ENCODE assay signal across 13 cellular contexts in genomic region chr4:101356928-101357327, GRCh38. TPM values are rescaled to one million over a fixed set of nuclear protein-coding genes. Genes with fewer than 3 reads are reported as not detected.
DNase-seq lines count a peak whose midpoint lies in the region; ATAC-seq, FAIRE-seq and TF ChIP-seq lines count a peak whose summit lies in the region.
"Had no signal": no experiment of that assay in that cellular context is flagged by ENCODE, and none has a peak within 500 bp of the region (broad histone marks: within the 10 kb centered on the region; RNA-seq: fewer than 3 reads in every experiment).

No MANE protein-coding gene starts in this region.

- CTCF ChIA-PET in endothelial cell of umbilical vein (lab: Charles Lee): interaction anchor here (0.9 to 1.6 kb wide), 5 partner anchors 9 to 169 kb away, joined by 3 to 5 read pairs (median 3); no protein-coding TSS in a partner anchor

- H3K4me1 ChIP-seq in MM.1S (ENCODE audit: low read length) (peaks cover 28% of the 10 kb centered on the region), endothelial cell of umbilical vein (ENCODE audit: control insufficient read depth, extremely low read depth, insufficient read depth, low read length) (peaks cover 21% of the 10 kb centered on the region), mucosa of descending colon (ENCODE audit: low read depth) (peaks cover 3% of the 10 kb centered on the region)

- H4K20me1 ChIP-seq in MM.1S (ENCODE audit: insufficient read depth, low read length): no peaks in the 10 kb centered on the region
- H4K20me1 ChIP-seq in endothelial cell of umbilical vein (replicated peaks; ENCODE audit: control insufficient read depth, extremely low read depth, insufficient read depth, low read length): no peaks in the 10 kb centered on the region

- intact Hi-C loops in endothelial cell of umbilical vein (cut with micrococcal nuclease): loop anchor here (1.0 kb wide), 1 partner anchor 9 kb away; no protein-coding TSS in a partner anchor
- intact Hi-C loops in mucosa of descending colon (cut with DNase I, micrococcal nuclease): no loop called here

- H3K9me3 ChIP-seq in MM.1S (replicated peaks; ENCODE audit: insufficient read depth, low read length) (no peaks in the 10 kb centered on the region), endothelial cell of umbilical vein (replicated peaks; ENCODE audit: control insufficient read depth, insufficient read depth, low read length) (no peaks in the 10 kb centered on the region), mucosa of descending colon (no peaks in the 10 kb centered on the region)

- H3K4me3 ChIP-seq in AG10803 (ENCODE audit: low read length) (no peak overlapping the region), MM.1S (ENCODE audit: low read length) (no peak overlapping the region), endothelial cell of umbilical vein (replicated peaks in 1 of 3; ENCODE audit: insufficient read depth in 1 of 3, low read depth in 1 of 3, low read length in 3 of 3) (no peak overlapping the region), mucosa of descending colon (no peak overlapping the region)

- ATAC-seq in mucosa of descending colon (peak; percentile 26), HG03097 (IDR thresholded peaks at IDR 0.05; ENCODE audit: low FRiP score, unreplicated experiment) (no peak)
- ATAC-seq in stimulated activated naive CD8-positive, alpha-beta T cell treated with anti-CD3 and anti-CD28 coated beads, Interleukin-15, Interleukin-2, amounts not matched to agents 100 U/mL and 50 U/mL, for 24 hours: no peak
- ATAC-seq: naive thymus-derived CD8-positive, alpha-beta T cell had no signal

- dilution Hi-C loops in endothelial cell of umbilical vein (cut with MboI; ENCODE audit: extremely low pct_ligation_motif_present, low sequenced_read_pairs): no loop called here

- H3F3A ChIP-seq in MM.1S (ENCODE audit: insufficient read depth, low read length): no peaks in the 10 kb centered on the region

- DNase-seq in AG10803 (ENCODE audit: low read depth): peak; percentile 96
- DNase-seq in MM.1S: peak; percentile 41
- DNase-seq in endothelial cell of umbilical vein (ENCODE audit: low read depth, low spot score): peak; percentile 75
- DNase-seq in mucosa of descending colon: no peak
- no peak for DNase-seq in stimulated activated naive CD8-positive, alpha-beta T cell treated with anti-CD3 and anti-CD28 coated beads, Interleukin-15, Interleukin-2, amounts not matched to agents 100 U/mL and 50 U/mL, for 24 hours
- DNase-seq in anterior cingulate cortex (lab: John Stamatoyannopoulos, UW): no peak
- DNase-seq in NCI-H1105 treated with DMSO at 0.1 percent for 48 hours (lab: John Stamatoyannopoulos, UW): no peak
- DNase-seq: CD8-positive, alpha-beta memory T cell; naive thymus-derived CD8-positive, alpha-beta T cell; NCI-H510A had no signal

- POLR2A ChIA-PET in endothelial cell of umbilical vein (lab: Charles Lee): no interaction called here

- H2AFZ ChIP-seq in MM.1S (ENCODE audit: low read length): no peak overlapping the region
- H2AFZ ChIP-seq in endothelial cell of umbilical vein (ENCODE audit: low read depth, low read length): no peak overlapping the region

- FAIRE-seq in endothelial cell of umbilical vein (lab: Jason Lieb, UNC): peak; percentile 56
- FAIRE-seq: frontal cortex, TTC549 had no signal

- TF ChIP-seq CTCF in AG10803 (conservative IDR thresholded peaks at IDR 0.05; ENCODE audit: low read length) (no peak), MM.1S (IDR thresholded peaks at IDR 0.05; ENCODE audit: low read length) (no peak), endothelial cell of umbilical vein (IDR thresholded peaks at IDR 0.05; ENCODE audit: extremely low read depth in 1 of 2, insufficient read depth in 1 of 2, low read depth in 1 of 2, low read length in 2 of 2) (no peak), mucosa of descending colon (IDR thresholded peaks at IDR 0.05) (no peak)

- H3K27ac ChIP-seq in MM.1S (ENCODE audit: low read length) (no peak overlapping the region), endothelial cell of umbilical vein (ENCODE audit: insufficient read depth, low read depth, low read length) (peak overlapping the region; percentile 74)

- H3K9ac ChIP-seq in MM.1S (ENCODE audit: low read length): no peak overlapping the region
- no peak overlapping the region for H3K9ac ChIP-seq in endothelial cell of umbilical vein (replicated peaks; ENCODE audit: extremely low read depth, insufficient read depth, low read length)

- H3K36me3 ChIP-seq in MM.1S (replicated peaks; ENCODE audit: insufficient read depth, low read length) (no peaks in the 10 kb centered on the region), endothelial cell of umbilical vein (ENCODE audit: control insufficient read depth in 2 of 2, extremely low read depth in 1 of 2, insufficient read depth in 2 of 2, low read length in 2 of 2) (no peaks in the 10 kb centered on the region), mucosa of descending colon (ENCODE audit: low read depth) (no peaks in the 10 kb centered on the region)

- no peaks in the 10 kb centered on the region for H3K9me2 ChIP-seq in MM.1S (replicated peaks; ENCODE audit: insufficient read depth, low read length)

- H3K79me2 ChIP-seq in MM.1S (ENCODE audit: low read length) (no peaks in the 10 kb centered on the region), endothelial cell of umbilical vein (ENCODE audit: control insufficient read depth, insufficient read depth, low read length) (no peaks in the 10 kb centered on the region)

- H3K9me1 ChIP-seq in endothelial cell of umbilical vein (replicated peaks; ENCODE audit: control insufficient read depth, extremely low read depth, insufficient read depth, low read length): no peaks in the 10 kb centered on the region

- BruUV-seq in endothelial cell of umbilical vein (replicated peaks; lab: Mats Ljungman, UMichigan): no TSS peak

- H3K4me2 ChIP-seq in MM.1S (ENCODE audit: low read depth, low read length) (no peak overlapping the region), endothelial cell of umbilical vein (ENCODE audit: insufficient read depth, low read length) (peak overlapping the region; percentile 31)

- no peak for TF ChIP-seq POLR2A in endothelial cell of umbilical vein (IDR thresholded peaks at IDR 0.05; ENCODE audit: low read depth, low read length)

- H3K27me3 ChIP-seq in MM.1S (replicated peaks; ENCODE audit: insufficient read depth, low read length): no peaks in the 10 kb centered on the region
- no peaks in the 10 kb centered on the region for H3K27me3 ChIP-seq in endothelial cell of umbilical vein (ENCODE audit: control insufficient read depth in 2 of 2, insufficient read depth in 2 of 2, low read length in 2 of 2)

TF ChIP-seq in endothelial cell of umbilical vein, 7 proteins besides CTCF, POLR2A, EP300 and RAD21:
- TF ChIP-seq EZH2 (IDR thresholded peaks at IDR 0.05; ENCODE audit: borderline replicate concordance, low read depth, low read length, severe bottlenecking) (no peak), MYC (IDR thresholded peaks at IDR 0.05; ENCODE audit: low read depth, low read length) (no peak), GATA2 (IDR thresholded peaks at IDR 0.05; ENCODE audit: insufficient read depth, insufficient read length, low read depth, low read length) (peak; percentile 76), FOS (IDR thresholded peaks at IDR 0.05; ENCODE audit: borderline replicate concordance, insufficient read depth, low read length) (no peak), MAX (IDR thresholded peaks at IDR 0.05; ENCODE audit: insufficient read depth, insufficient read length) (no peak), JUN (IDR thresholded peaks at IDR 0.05; ENCODE audit: borderline replicate concordance, insufficient read depth, insufficient read length, low read depth) (peak; percentile 12), POLR2AphosphoS5 (IDR thresholded peaks at IDR 0.05; ENCODE audit: insufficient read depth, low read depth, low read length) (peak; percentile 31)

RNA-seq across cellular contexts. Expression of gene PPP3CA, which starts 9.6 kb away (rescaled TPM):
- total RNA-seq in endothelial cell of umbilical vein: 40.3 and 43.3 TPM in 2 replicates
- polyA plus RNA-seq in endothelial cell of umbilical vein: 6.6 and 7.0 TPM in 2 replicates
- polyA plus RNA-seq in endothelial cell of umbilical vein (2011; cell fraction: cytosol; rRNA removed): 10.2 and 11.0 TPM in 2 replicates
- 10.2 and 12.8 TPM in 2 replicates for polyA plus RNA-seq in endothelial cell of umbilical vein (2011; cell fraction: nucleus; rRNA removed)
- polyA plus RNA-seq in endothelial cell of umbilical vein (2012): 19.3 and 28.7 TPM in 2 replicates
- 27.6 and 28.4 TPM in 2 replicates for polyA minus RNA-seq in endothelial cell of umbilical vein
- polyA minus RNA-seq in endothelial cell of umbilical vein (2011; cell fraction: cytosol; rRNA and poly(A)+ RNA removed): 13.1 TPM
- polyA minus RNA-seq in endothelial cell of umbilical vein (2011; cell fraction: nucleus; rRNA and poly(A)+ RNA removed): 38.2 and 50.4 TPM in 2 replicates
- total RNA-seq in mucosa of descending colon: 10 to 100 TPM; 38.3 to 47.6 (median 40.4) TPM

Comparison
In these comparisons a context has a peak if more than half of its experiments do, and no peak if none do; other contexts are left out.
1. DNase-seq: peak in AG10803 (single experiment), MM.1S (single experiment) and endothelial cell of umbilical vein (single experiment); none in mucosa of descending colon (0 of 3), stimulated activated naive CD8-positive, alpha-beta T cell treated with anti-CD3 and anti-CD28 coated beads, Interleukin-15, Interleukin-2, amounts not matched to agents 100 U/mL and 50 U/mL, for 24 hours (single experiment), anterior cingulate cortex (0 of 58) and NCI-H1105 treated with DMSO at 0.1 percent for 48 hours (single experiment).